Comparison of ENCODE assay signal across 27 cellular contexts in the genomic region with DNA sequence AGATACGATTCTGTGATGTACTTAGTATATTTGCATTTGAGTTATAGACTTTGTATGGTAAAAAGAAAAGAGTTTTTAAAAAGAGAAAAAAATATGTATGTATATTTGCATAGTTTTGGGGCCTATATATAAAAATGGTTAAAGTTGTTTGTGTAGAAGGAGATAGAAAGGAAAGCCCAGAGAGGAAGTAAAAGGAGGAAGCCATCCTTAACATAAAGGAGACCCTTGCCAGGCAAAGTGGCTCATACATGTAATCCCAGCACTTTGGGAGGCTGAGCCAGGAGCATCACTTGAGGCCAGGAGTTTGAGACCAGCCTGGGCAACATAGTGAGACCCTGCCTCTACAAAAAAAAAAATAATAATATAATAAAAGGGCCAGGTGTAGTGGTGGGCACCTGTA. TPM values are rescaled to one million over a fixed set of nuclear protein-coding genes. Genes with fewer than 3 reads are reported as not detected.
DNase-seq lines count a peak whose midpoint lies in the region; ATAC-seq, FAIRE-seq and TF ChIP-seq lines count a peak whose summit lies in the region.
"Had no signal": no experiment of that assay in that cellular context is flagged by ENCODE, and none has a peak within 500 bp of the region (broad histone marks: within the 10 kb centered on the region; RNA-seq: fewer than 3 reads in every experiment).

No MANE protein-coding gene starts in this region.

- no peak overlapping the region for H3K18ac ChIP-seq in trophoblast cell (ENCODE audit: low read length)

- H3K4me3 Mint-ChIP-seq in CD14-positive monocyte, result peak overlapping the region in 1 of 2 donors; percentile 42
- H3K4me3 Mint-ChIP-seq in memory B cell, result peak overlapping the region; percentile 49
- H3K4me3 Mint-ChIP-seq in activated CD8-positive, alpha-beta memory T cell treated with anti-CD3 and anti-CD28 coated beads, Interleukin-2, amount 10 ng/mL, durations not matched to agents 7 days and 5 days, result no peak overlapping the region
- H3K4me3 Mint-ChIP-seq: activated naive CD4-positive, alpha-beta T cell treated with anti-CD3 and anti-CD28 coated beads, Interleukin-2, amount 10 ng/mL, durations not matched to agents 7 days and 5 days; activated T-helper 1 cell treated with anti-CD3 and anti-CD28 coated beads, Interleukin-12 subunit alpha, Interleukin-12 subunit beta, Interleukin-2, Interleukin-4 antibody, amounts not matched to agents 30 ng/mL and 10 ng/mL and 1 ng/mL, durations not matched to agents 14 hours and 24 hours and 36 hours; central memory CD8-positive, alpha-beta T cell; endodermal cell; nephron progenitor cell; stimulated activated naive CD8-positive, alpha-beta T cell treated with anti-CD3 and anti-CD28 coated beads, Interleukin-15, amount 100 ng/mL, for 72 hours had no signal

- H3K4me1 Mint-ChIP-seq in CD14-positive monocyte, result peaks cover 51% of the 10 kb centered on the region
- H3K4me1 Mint-ChIP-seq in memory B cell, result peaks cover 42% of the 10 kb centered on the region
- peaks cover 3% of the 10 kb centered on the region for H3K4me1 Mint-ChIP-seq in activated CD8-positive, alpha-beta memory T cell treated with anti-CD3 and anti-CD28 coated beads, Interleukin-2, amount 10 ng/mL, durations not matched to agents 7 days and 5 days

- no peak for TF ChIP-seq CTCF in CD14-positive monocyte (IDR thresholded peaks at IDR 0.05)
- TF ChIP-seq CTCF in OCI-LY3 (IDR thresholded peaks at IDR 0.05; ENCODE audit: low read depth, low read length), result no peak

- H3K27me3 Mint-ChIP-seq in CD14-positive monocyte (ENCODE audit: low read depth in 3 of 3), result no peaks in the 10 kb centered on the region
- no peaks in the 10 kb centered on the region for H3K27me3 Mint-ChIP-seq in memory B cell
- no peaks in the 10 kb centered on the region for H3K27me3 Mint-ChIP-seq in activated CD8-positive, alpha-beta memory T cell treated with anti-CD3 and anti-CD28 coated beads, Interleukin-2, amount 10 ng/mL, durations not matched to agents 7 days and 5 days
- H3K27me3 Mint-ChIP-seq: activated naive CD4-positive, alpha-beta T cell treated with anti-CD3 and anti-CD28 coated beads, Interleukin-2, amount 10 ng/mL, durations not matched to agents 7 days and 5 days; central memory CD8-positive, alpha-beta T cell; stimulated activated naive CD8-positive, alpha-beta T cell treated with anti-CD3 and anti-CD28 coated beads, Interleukin-15, amount 100 ng/mL, for 72 hours had no signal

- no peak overlapping the region for H2BK12ac ChIP-seq in trophoblast cell (ENCODE audit: low read length)

- H2AFZ ChIP-seq in OCI-LY3 (ENCODE audit: low read depth, low read length) (no peak overlapping the region), trophoblast cell (ENCODE audit: insufficient read depth, low read length, poor library complexity) (no peak overlapping the region)

- H3K9me3 Mint-ChIP-seq in CD14-positive monocyte (no peaks in the 10 kb centered on the region), memory B cell (no peaks in the 10 kb centered on the region)
- no peaks in the 10 kb centered on the region for H3K9me3 Mint-ChIP-seq in activated CD8-positive, alpha-beta memory T cell treated with anti-CD3 and anti-CD28 coated beads, Interleukin-2, amount 10 ng/mL, durations not matched to agents 7 days and 5 days (ENCODE audit: low read depth)
- H3K9me3 Mint-ChIP-seq: activated naive CD4-positive, alpha-beta T cell treated with anti-CD3 and anti-CD28 coated beads, Interleukin-2, amount 10 ng/mL, durations not matched to agents 7 days and 5 days; activated T-helper 1 cell treated with anti-CD3 and anti-CD28 coated beads, Interleukin-12 subunit alpha, Interleukin-12 subunit beta, Interleukin-2, Interleukin-4 antibody, amounts not matched to agents 30 ng/mL and 10 ng/mL and 1 ng/mL, durations not matched to agents 14 hours and 24 hours and 36 hours; central memory CD8-positive, alpha-beta T cell; endodermal cell; nephron progenitor cell; stimulated activated naive CD8-positive, alpha-beta T cell treated with anti-CD3 and anti-CD28 coated beads, Interleukin-15, amount 100 ng/mL, for 72 hours had no signal

- H3K27me3 ChIP-seq in OCI-LY3 (ENCODE audit: low read depth, low read length) (no peaks in the 10 kb centered on the region), trophoblast cell (ENCODE audit: insufficient read depth, low read length) (no peaks in the 10 kb centered on the region)
- H3K27me3 ChIP-seq: body of pancreas, ovary, vagina had no signal

- DNase-seq in CD14-positive monocyte (ENCODE audit: low spot score), result no peak
- DNase-seq in GM12891 (ENCODE audit: insufficient read length, low spot score), result no peak
- no peak for DNase-seq in memory B cell (ENCODE audit: low spot score in 2 of 2)
- no peak for DNase-seq in trophoblast cell
- no peak for DNase-seq in activated CD8-positive, alpha-beta memory T cell treated with anti-CD3 and anti-CD28 coated beads, Interleukin-2, amount 10 ng/mL, durations not matched to agents 7 days and 5 days
- no peak for DNase-seq in NCI-H1436 (lab: John Stamatoyannopoulos, UW)
- DNase-seq: activated CD4-positive, alpha-beta T cell treated with anti-CD3 and anti-CD28 coated beads, Interleukin-2, amount 50 U/mL, for 4 hours; activated naive CD4-positive, alpha-beta T cell treated with anti-CD3 and anti-CD28 coated beads, Interleukin-2, amount 10 ng/mL, durations not matched to agents 7 days and 5 days; body of pancreas; endodermal cell; glutamatergic neuron; mammary epithelial cell; NCI-H1105; NCI-H1930; NCI-H2171 treated with DMSO at 0.1 percent for 48 hours; NCI-H510A; nephron progenitor cell; ovary; stimulated activated naive CD8-positive, alpha-beta T cell treated with anti-CD3 and anti-CD28 coated beads, Interleukin-15, amount 100 ng/mL, for 72 hours; T1000 had no signal

- no peak overlapping the region for H2BK120ac ChIP-seq in trophoblast cell (ENCODE audit: insufficient read depth, low read length, poor library complexity)

- H3K79me1 ChIP-seq in trophoblast cell (ENCODE audit: low read length), result peaks cover 2% of the 10 kb centered on the region

- no peak overlapping the region for H4K12ac ChIP-seq in trophoblast cell (ENCODE audit: low read depth, low read length)

- peaks cover 19 to 41% of the 10 kb centered on the region in 2 donors for H3K36me3 Mint-ChIP-seq in CD14-positive monocyte
- H3K36me3 Mint-ChIP-seq in memory B cell, result no peaks in the 10 kb centered on the region
- H3K36me3 Mint-ChIP-seq in activated CD8-positive, alpha-beta memory T cell treated with anti-CD3 and anti-CD28 coated beads, Interleukin-2, amount 10 ng/mL, durations not matched to agents 7 days and 5 days, result peaks cover 2% of the 10 kb centered on the region

- no peak overlapping the region for H2AK5ac ChIP-seq in trophoblast cell (ENCODE audit: low read length)

- H3K9ac ChIP-seq in OCI-LY3 (ENCODE audit: low read length) (no peak overlapping the region), trophoblast cell (ENCODE audit: low read length) (no peak overlapping the region)

- 100% methylated on average over 1 of the region's 1 CpG for WGBS in trophoblast cell (ENCODE audit: extremely low coverage, insufficient coverage, insufficient read length)

- no peak overlapping the region for H3K14ac ChIP-seq in trophoblast cell (ENCODE audit: low read length)

- intact Hi-C loops in CD14-positive monocyte (cut with micrococcal nuclease), result no loop called here

- H3K36me3 ChIP-seq in OCI-LY3 (replicated peaks; ENCODE audit: low read depth, low read length), result peaks cover 8% of the 10 kb centered on the region
- peaks cover 2 to 4% of the 10 kb centered on the region in 2 experiments for H3K36me3 ChIP-seq in trophoblast cell (ENCODE audit: control insufficient read depth in 1 of 2, insufficient read depth in 2 of 2, low read length in 2 of 2)
- H3K36me3 ChIP-seq: ovary, vagina had no signal

- H2BK5ac ChIP-seq in trophoblast cell (ENCODE audit: low read depth, low read length, poor library complexity), result no peak overlapping the region

- no peak for FAIRE-seq in GM12891 (lab: Jason Lieb, UNC)
- FAIRE-seq: HepG2 had no signal

- H3K4me3 ChIP-seq in OCI-LY3 (ENCODE audit: low read length) (no peak overlapping the region), trophoblast cell (ENCODE audit: low read depth, low read length) (no peak overlapping the region)
- H3K4me3 ChIP-seq: body of pancreas, ovary, vagina had no signal

- H4K20me1 ChIP-seq in OCI-LY3 (ENCODE audit: insufficient read depth, low read length), result no peaks in the 10 kb centered on the region; the same call in 1 of the 2 replicates

- H3K4me2 ChIP-seq in OCI-LY3 (ENCODE audit: low read length), result peak overlapping the region; percentile 32; the same call in 1 of the 2 replicates
- no peak overlapping the region for H3K4me2 ChIP-seq in trophoblast cell (ENCODE audit: low read length)

- ATAC-seq in memory B cell (ENCODE audit: low read depth) (peak; percentile 43), GM18873 (IDR thresholded peaks at IDR 0.05; ENCODE audit: low FRiP score, unreplicated experiment) (no peak)
- ATAC-seq in activated CD8-positive, alpha-beta memory T cell treated with anti-CD3 and anti-CD28 coated beads, Interleukin-2, amount 10 ng/mL, durations not matched to agents 7 days and 5 days, result no peak
- ATAC-seq: body of pancreas; HCT116; HepG2; stimulated activated naive CD8-positive, alpha-beta T cell treated with anti-CD3 and anti-CD28 coated beads, Interleukin-15, amount 100 ng/mL, for 72 hours had no signal

- H3K4me1 ChIP-seq in OCI-LY3 (ENCODE audit: low read length) (peaks cover 27% of the 10 kb centered on the region), trophoblast cell (ENCODE audit: control insufficient read depth in 1 of 2, insufficient read depth in 2 of 2, low read length in 2 of 2) (peaks cover 2 to 3% of the 10 kb centered on the region in 2 experiments)

- H3K9me3 ChIP-seq in OCI-LY3 (ENCODE audit: insufficient read depth, low read length), result no peaks in the 10 kb centered on the region
- H3K9me3 ChIP-seq in trophoblast cell (ENCODE audit: insufficient read depth, low read depth, low read length), result no peaks in the 10 kb centered on the region
- H3K9me3 ChIP-seq: body of pancreas, ovary, vagina had no signal

- H3K4ac ChIP-seq in trophoblast cell (ENCODE audit: low read depth, low read length), result no peak overlapping the region

- CTCF ChIA-PET in activated CD8-positive, alpha-beta memory T cell treated with anti-CD3 and anti-CD28 coated beads, Interleukin-2, amount 10 ng/mL, durations not matched to agents 7 days and 5 days (lab: Charles Lee), result no interaction called here

- TF ChIP-seq POLR2A in GM12891 (IDR thresholded peaks at IDR 0.05; ENCODE audit: low read depth, low read length), result no peak

- peak overlapping the region; percentile 72 to 91 (median 86) for H3K27ac Mint-ChIP-seq in CD14-positive monocyte
- H3K27ac Mint-ChIP-seq in memory B cell, result peak overlapping the region; percentile 89
- no peak overlapping the region for H3K27ac Mint-ChIP-seq in activated CD8-positive, alpha-beta memory T cell treated with anti-CD3 and anti-CD28 coated beads, Interleukin-2, amount 10 ng/mL, durations not matched to agents 7 days and 5 days
- H3K27ac Mint-ChIP-seq: activated naive CD4-positive, alpha-beta T cell treated with anti-CD3 and anti-CD28 coated beads, Interleukin-2, amount 10 ng/mL, durations not matched to agents 7 days and 5 days; activated T-helper 1 cell treated with anti-CD3 and anti-CD28 coated beads, Interleukin-12 subunit alpha, Interleukin-12 subunit beta, Interleukin-2, Interleukin-4 antibody, amounts not matched to agents 30 ng/mL and 10 ng/mL and 1 ng/mL, durations not matched to agents 14 hours and 24 hours and 36 hours; endodermal cell; nephron progenitor cell; stimulated activated naive CD8-positive, alpha-beta T cell treated with anti-CD3 and anti-CD28 coated beads, Interleukin-15, amount 100 ng/mL, for 72 hours had no signal

- H4K8ac ChIP-seq in trophoblast cell (ENCODE audit: low read depth, low read length), result no peak overlapping the region

- H3K27ac ChIP-seq in OCI-LY3 (ENCODE audit: low read length) (peak overlapping the region; percentile 50), trophoblast cell (ENCODE audit: low read depth, low read length) (no peak overlapping the region)
- H3K27ac ChIP-seq: body of pancreas, ovary, vagina had no signal

- no peak overlapping the region for H3K23ac ChIP-seq in trophoblast cell (ENCODE audit: low read length)

- H3K79me2 ChIP-seq in OCI-LY3 (ENCODE audit: low read length) (peaks cover 42% of the 10 kb centered on the region), trophoblast cell (ENCODE audit: control insufficient read depth, insufficient read depth, low read length, poor library complexity) (peaks cover 4% of the 10 kb centered on the region)

- no peak overlapping the region for H4K91ac ChIP-seq in trophoblast cell (ENCODE audit: low read depth, low read length)

RNA-seq across cellular contexts. Expression of a gene that starts 8.4 kb away (rescaled TPM):
- polyA plus RNA-seq in CD14-positive monocyte, result 100 to 1,000 TPM; 187 to 198 TPM
- polyA plus RNA-seq in GM12891 (2012; ENCODE audit: low read depth, missing spikeins), result 90.7 TPM
- 60.5 and 62.5 TPM in 2 replicates for polyA plus RNA-seq in trophoblast cell (2013)
- total RNA-seq in activated CD8-positive, alpha-beta memory T cell treated with anti-CD3 and anti-CD28 coated beads, Interleukin-2, amount 10 ng/mL, durations not matched to agents 7 days and 5 days, result 10 to 100 TPM; 36.9 to 63.9 TPM

RNA-seq across cellular contexts. Expression of a gene that starts 12.9 kb away (rescaled TPM):
- 100 to 1,000 TPM in 1 of 2 donors, 10 to 100 TPM in 1; 69.2 to 121 TPM for polyA plus RNA-seq in CD14-positive monocyte
- polyA plus RNA-seq in GM12891 (2012; ENCODE audit: low read depth, missing spikeins), result 14.5 TPM
- polyA plus RNA-seq in trophoblast cell (2013), result 20.0 and 20.5 TPM in 2 replicates
- total RNA-seq in activated CD8-positive, alpha-beta memory T cell treated with anti-CD3 and anti-CD28 coated beads, Interleukin-2, amount 10 ng/mL, durations not matched to agents 7 days and 5 days, result 10 to 100 TPM; 41.1 to 51.8 TPM

RNA-seq across cellular contexts. Expression of a gene that starts 44.8 kb away (rescaled TPM):
- polyA plus RNA-seq in CD14-positive monocyte, result 10 to 100 TPM in 1 of 2 donors, 1 to 10 TPM in 1; 7.8 to 11.2 TPM
- polyA plus RNA-seq in GM12891 (2012; ENCODE audit: low read depth, missing spikeins), result 4.3 TPM
- 11.8 and 12.3 TPM in 2 replicates for polyA plus RNA-seq in trophoblast cell (2013)
- total RNA-seq in activated CD8-positive, alpha-beta memory T cell treated with anti-CD3 and anti-CD28 coated beads, Interleukin-2, amount 10 ng/mL, durations not matched to agents 7 days and 5 days, result 10 to 100 TPM; 22.9 to 25.2 TPM

RNA-seq across cellular contexts. Expression of a gene that starts 44.8 kb away (rescaled TPM):
- 10 to 100 TPM; 15.9 to 22.0 TPM for polyA plus RNA-seq in CD14-positive monocyte
- polyA plus RNA-seq in GM12891 (2012; ENCODE audit: low read depth, missing spikeins), result 20.3 TPM
- polyA plus RNA-seq in trophoblast cell (2013), result 15.7 and 16.8 TPM in 2 replicates
- 10 to 100 TPM; 35.5 to 35.6 TPM for total RNA-seq in activated CD8-positive, alpha-beta memory T cell treated with anti-CD3 and anti-CD28 coated beads, Interleukin-2, amount 10 ng/mL, durations not matched to agents 7 days and 5 days
